ENCODE assay signal across 9 cellular contexts in genomic region chr19:54203151-54203611, GRCh38. TPM values are rescaled to one million over a fixed set of nuclear protein-coding genes. Genes with fewer than 3 reads are reported as not detected.
DNase-seq lines count a peak whose midpoint lies in the region; ATAC-seq and TF ChIP-seq lines count a peak whose summit lies in the region.
"Had no signal": no experiment of that assay in that cellular context is flagged by ENCODE, and none has a peak within 500 bp of the region (broad histone marks: within the 10 kb centered on the region; RNA-seq: fewer than 3 reads in every experiment).

No MANE protein-coding gene starts in this region.

- H2AFZ ChIP-seq in DND-41 (ENCODE audit: low read depth, low read length), result no peak overlapping the region
- no peak overlapping the region for H2AFZ ChIP-seq in OCI-LY3 (ENCODE audit: low read depth, low read length)
- H2AFZ ChIP-seq in osteoblast (ENCODE audit: low read length), result no peak overlapping the region

- H3K27ac ChIP-seq in DND-41 (ENCODE audit: low read length) (peak overlapping the region; percentile 49; the same call in 1 of the 2 replicates), OCI-LY3 (ENCODE audit: low read length) (peak overlapping the region; percentile 79), osteoblast (ENCODE audit: low read depth, low read length) (peak overlapping the region; percentile 100)

- H3K4me2 ChIP-seq in DND-41 (ENCODE audit: insufficient read depth, low read length) (peak overlapping the region; percentile 81), OCI-LY3 (ENCODE audit: low read length) (peak overlapping the region; percentile 99), osteoblast (ENCODE audit: insufficient read depth, low read length) (peak overlapping the region; percentile 100)

- no peaks in the 10 kb centered on the region for H3K27me3 ChIP-seq in DND-41 (ENCODE audit: insufficient read depth, low read length, poor library complexity)
- H3K27me3 ChIP-seq in OCI-LY3 (ENCODE audit: low read depth, low read length), result no peaks in the 10 kb centered on the region
- no peaks in the 10 kb centered on the region for H3K27me3 ChIP-seq in osteoblast (ENCODE audit: insufficient read depth, low read length)

- H4K20me1 ChIP-seq in DND-41 (ENCODE audit: insufficient read depth, low read length) (peaks cover 72% of the 10 kb centered on the region), OCI-LY3 (ENCODE audit: insufficient read depth, low read length) (peaks cover 70% of the 10 kb centered on the region), osteoblast (ENCODE audit: insufficient read depth, low read length) (peaks cover 73% of the 10 kb centered on the region)

- ATAC-seq in DND-41 (ENCODE audit: insufficient read depth, low read depth), result no peak
- ATAC-seq in GM19328 (IDR thresholded peaks at IDR 0.05; ENCODE audit: unreplicated experiment), result no peak

- peak overlapping the region in 1 of 2 experiments; percentile 62; a peak in 3 of 4 replicates for H3K4me3 ChIP-seq in DND-41 (ENCODE audit: low read depth in 1 of 2, low read length in 2 of 2)
- H3K4me3 ChIP-seq in OCI-LY3 (ENCODE audit: low read length), result peak overlapping the region; percentile 80
- peak overlapping the region; percentile 79 for H3K4me3 ChIP-seq in epithelial cell of proximal tubule (ENCODE audit: low read depth, low read length)
- peak overlapping the region; percentile 97 for H3K4me3 ChIP-seq in osteoblast (ENCODE audit: insufficient read depth, low read length)

- peak overlapping the region; percentile 72 for H3K9ac ChIP-seq in DND-41 (ENCODE audit: low read depth, low read length)
- H3K9ac ChIP-seq in OCI-LY3 (ENCODE audit: low read length), result peak overlapping the region; percentile 91

- no peak for DNase-seq in DND-41
- no peak for DNase-seq in epithelial cell of proximal tubule (ENCODE audit: low read depth)
- no peak for DNase-seq in osteoblast (ENCODE audit: insufficient read length, low spot score, missing footprints)
- no peak for DNase-seq in D341Med (ENCODE audit: low spot score)
- DNase-seq in NCI-H510A (lab: John Stamatoyannopoulos, UW), result no peak
- no peak for DNase-seq in GM19238 (ENCODE audit: insufficient read length, low spot score)
- DNase-seq: erythroblast had no signal

- no peaks in the 10 kb centered on the region for H3K9me3 ChIP-seq in DND-41 (ENCODE audit: insufficient read depth, low read length, severe bottlenecking)
- no peaks in the 10 kb centered on the region for H3K9me3 ChIP-seq in OCI-LY3 (ENCODE audit: insufficient read depth, low read length)
- no peaks in the 10 kb centered on the region for H3K9me3 ChIP-seq in osteoblast (ENCODE audit: low read depth, low read length)

- no peak for TF ChIP-seq CTCF in DND-41 (IDR thresholded peaks at IDR 0.05; ENCODE audit: borderline replicate concordance, extremely low read depth, low read length, poor library complexity, severe bottlenecking)
- TF ChIP-seq CTCF in OCI-LY3 (IDR thresholded peaks at IDR 0.05; ENCODE audit: low read depth, low read length), result no peak
- TF ChIP-seq CTCF in epithelial cell of proximal tubule (conservative IDR thresholded peaks at IDR 0.05; ENCODE audit: low read depth, low read length), result no peak
- no peak for TF ChIP-seq CTCF in osteoblast (IDR thresholded peaks at IDR 0.05; ENCODE audit: extremely low read depth, low read depth, low read length)

- peaks cover 62% of the 10 kb centered on the region for H3K4me1 ChIP-seq in DND-41 (ENCODE audit: insufficient read depth, low read length)
- peaks cover 71% of the 10 kb centered on the region for H3K4me1 ChIP-seq in OCI-LY3 (ENCODE audit: low read length)
- H3K4me1 ChIP-seq in osteoblast (ENCODE audit: insufficient read depth, low read length), result peaks cover 58% of the 10 kb centered on the region

- H3K79me2 ChIP-seq in DND-41 (ENCODE audit: insufficient read depth, low read length), result peaks cover 79% of the 10 kb centered on the region
- H3K79me2 ChIP-seq in OCI-LY3 (ENCODE audit: low read length), result peaks cover 84% of the 10 kb centered on the region
- peaks cover 75% of the 10 kb centered on the region for H3K79me2 ChIP-seq in osteoblast (ENCODE audit: insufficient read depth, low read length)

- peaks cover 72% of the 10 kb centered on the region for H3K36me3 ChIP-seq in DND-41 (ENCODE audit: insufficient read depth, low read length)
- H3K36me3 ChIP-seq in OCI-LY3 (replicated peaks; ENCODE audit: low read depth, low read length), result peaks cover 71% of the 10 kb centered on the region
- H3K36me3 ChIP-seq in osteoblast (ENCODE audit: insufficient read depth, low read length), result peaks cover 70% of the 10 kb centered on the region

RNA-seq across cellular contexts. Expression of gene RPS9, which starts 2.5 kb away (rescaled TPM):
- total RNA-seq in epithelial cell of proximal tubule (2,374 and 2,446 TPM in 2 replicates), osteoblast (1,229 and 1,336 TPM in 2 replicates)

RNA-seq across cellular contexts. Expression of gene TSEN34, which starts 12.1 kb away (rescaled TPM):
- total RNA-seq in epithelial cell of proximal tubule (154 and 174 TPM in 2 replicates), osteoblast (73.1 and 76.3 TPM in 2 replicates)

RNA-seq across cellular contexts. Expression of gene MBOAT7, which starts 13.8 kb away (rescaled TPM):
- total RNA-seq in epithelial cell of proximal tubule (109 and 218 TPM in 2 replicates), osteoblast (26.1 and 30.1 TPM in 2 replicates)

RNA-seq across cellular contexts. Expression of gene LILRB3, which starts 19.6 kb away (rescaled TPM):
- total RNA-seq in epithelial cell of proximal tubule (not detected in 2 replicates), osteoblast (not detected in 2 replicates)

RNA-seq across cellular contexts. Expression of gene TMC4, which starts 30.2 kb away (rescaled TPM):
- total RNA-seq in epithelial cell of proximal tubule (3.7 and 9.5 TPM in 2 replicates), osteoblast (0.29 and 0.72 TPM in 2 replicates)

Comparison
In these comparisons a context has a peak if more than half of its experiments do, and no peak if none do; other contexts are left out.
1. H3K27ac ChIP-seq: peak in every context shown above with its lines; median percentile 100 in osteoblast; 79 in OCI-LY3; 49 in DND-41.